ENCODE assay signal across 25 cellular contexts in the genomic region with DNA sequence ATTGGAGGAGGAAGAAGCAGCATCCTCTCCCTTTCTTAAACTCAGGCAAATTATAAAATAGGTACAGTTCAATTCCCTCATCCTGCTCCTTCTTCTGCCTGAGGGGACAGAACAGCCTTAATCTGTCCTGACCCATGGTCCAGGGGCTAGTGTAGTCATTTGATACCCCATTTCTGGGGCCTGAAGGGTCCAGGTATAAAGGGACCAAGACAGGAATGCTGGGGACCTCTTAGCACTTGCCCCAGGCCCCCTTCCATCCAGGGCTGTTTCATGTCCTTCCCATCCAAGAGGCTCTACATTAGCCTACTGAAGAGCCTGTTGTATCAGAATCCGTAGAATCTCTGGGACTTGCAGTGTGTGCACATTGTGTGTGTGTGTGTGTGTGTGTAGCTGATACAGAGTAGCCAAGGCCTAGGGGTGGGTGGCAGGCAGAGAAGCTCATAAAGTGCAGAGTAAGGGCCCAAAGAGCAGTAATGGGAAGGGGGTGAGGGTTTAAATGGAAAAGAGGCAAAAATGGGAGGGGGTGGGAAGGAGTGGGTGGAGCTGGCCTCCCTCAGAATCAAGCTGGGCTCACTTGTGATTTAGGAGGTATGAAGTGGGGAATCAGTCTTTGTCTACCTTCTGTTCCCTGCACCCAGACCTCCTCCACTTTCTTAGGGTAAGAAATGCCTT. TPM values are rescaled to one million over a fixed set of nuclear protein-coding genes. Genes with fewer than 3 reads are reported as not detected.
A peak's percentile ranks its signal among the peaks of the same experiment; 100 is the strongest.
DNase-seq lines count a peak whose midpoint lies in the region; ATAC-seq and TF ChIP-seq lines count a peak whose summit lies in the region.
"Had no signal": no experiment of that assay in that cellular context is flagged by ENCODE, and none has a peak within 500 bp of the region (broad histone marks: within the 10 kb centered on the region; RNA-seq: fewer than 3 reads in every experiment).

No MANE protein-coding gene starts in this region.

- H3K27ac Mint-ChIP-seq in activated CD4-positive, alpha-beta T cell treated with anti-CD3 and anti-CD28 coated beads, Interleukin-2, amount 10 ng/mL, durations not matched to agents 24 days and 14 days, result peak overlapping the region; percentile 5
- H3K27ac Mint-ChIP-seq in activated naive CD8-positive, alpha-beta T cell treated with anti-CD3 and anti-CD28 coated beads for 36 hours, result peak overlapping the region; percentile 54
- H3K27ac Mint-ChIP-seq in osteocyte (ENCODE audit: unreplicated experiment), result no peak overlapping the region
- H3K27ac Mint-ChIP-seq: dendritic cell treated with granulocyte-macrophage colony-stimulating factor and Interleukin-4, amounts not matched to agents 40 ng/mL and 50 ng/mL, for 4 days had no signal

- H3K4me2 ChIP-seq in DND-41 (ENCODE audit: insufficient read depth, low read length), result no peak overlapping the region
- H3K4me2 ChIP-seq: A549 had no signal

- intact Hi-C loops in activated CD4-positive, alpha-beta T cell treated with anti-CD3 and anti-CD28 coated beads, Interleukin-2, amount 10 ng/mL, durations not matched to agents 24 days and 14 days (cut with micrococcal nuclease), result no loop called here
- intact Hi-C loops in lower leg skin (cut with DNase I; ENCODE audit: low total_unique reads), result no loop called here

- H2AFZ ChIP-seq in DND-41 (ENCODE audit: low read depth, low read length), result no peak overlapping the region

- H3K27ac ChIP-seq in DND-41 (ENCODE audit: low read length), result peak overlapping the region; percentile 94
- H3K27ac ChIP-seq: A549, SJSA1, VCaP had no signal

- no peak for TF ChIP-seq CTCF in DND-41 (IDR thresholded peaks at IDR 0.05; ENCODE audit: borderline replicate concordance, extremely low read depth, low read length, poor library complexity, severe bottlenecking)
- TF ChIP-seq CTCF in osteocyte (IDR thresholded peaks at IDR 0.05), result no peak
- TF ChIP-seq CTCF in lower leg skin (IDR thresholded peaks at IDR 0.05), result no peak

- no peaks in the 10 kb centered on the region for H3K27me3 ChIP-seq in DND-41 (ENCODE audit: insufficient read depth, low read length, poor library complexity)
- H3K27me3 ChIP-seq: SJSA1 had no signal

- H3K9me3 ChIP-seq in DND-41 (ENCODE audit: insufficient read depth, low read length, severe bottlenecking), result no peaks in the 10 kb centered on the region
- H3K9me3 ChIP-seq: A549, SJSA1 had no signal

- no peaks in the 10 kb centered on the region for H3K27me3 Mint-ChIP-seq in activated CD4-positive, alpha-beta T cell treated with anti-CD3 and anti-CD28 coated beads, Interleukin-2, amount 10 ng/mL, durations not matched to agents 24 days and 14 days
- H3K27me3 Mint-ChIP-seq in activated naive CD8-positive, alpha-beta T cell treated with anti-CD3 and anti-CD28 coated beads for 36 hours, result no peaks in the 10 kb centered on the region
- no peaks in the 10 kb centered on the region for H3K27me3 Mint-ChIP-seq in osteocyte (ENCODE audit: unreplicated experiment)
- H3K27me3 Mint-ChIP-seq: dendritic cell treated with granulocyte-macrophage colony-stimulating factor and Interleukin-4, amounts not matched to agents 40 ng/mL and 50 ng/mL, for 4 days had no signal

- no peaks in the 10 kb centered on the region for H3K9me3 Mint-ChIP-seq in activated CD4-positive, alpha-beta T cell treated with anti-CD3 and anti-CD28 coated beads, Interleukin-2, amount 10 ng/mL, durations not matched to agents 24 days and 14 days
- no peaks in the 10 kb centered on the region for H3K9me3 Mint-ChIP-seq in activated naive CD8-positive, alpha-beta T cell treated with anti-CD3 and anti-CD28 coated beads for 36 hours
- no peaks in the 10 kb centered on the region for H3K9me3 Mint-ChIP-seq in osteocyte (ENCODE audit: unreplicated experiment)
- H3K9me3 Mint-ChIP-seq: dendritic cell treated with granulocyte-macrophage colony-stimulating factor and Interleukin-4, amounts not matched to agents 40 ng/mL and 50 ng/mL, for 4 days; neural crest cell had no signal

- peaks cover 11% of the 10 kb centered on the region; the same call in 1 of the 2 replicates for H4K20me1 ChIP-seq in DND-41 (ENCODE audit: insufficient read depth, low read length)

- DNase-seq in activated CD4-positive, alpha-beta T cell treated with anti-CD3 and anti-CD28 coated beads, Interleukin-2, amount 10 ng/mL, durations not matched to agents 24 days and 14 days, result no peak
- DNase-seq in activated CD4-positive, alpha-beta T cell treated with anti-CD3 and anti-CD28 coated beads for 1 hour, result no peak
- DNase-seq in DND-41, result no peak
- no peak for DNase-seq in activated naive CD8-positive, alpha-beta T cell treated with anti-CD3 and anti-CD28 coated beads for 36 hours
- peak; percentile 66 for DNase-seq in osteocyte (ENCODE audit: extremely low spot score, unreplicated experiment)
- no peak for DNase-seq in lower leg skin (ENCODE audit: low spot score in 2 of 2)
- DNase-seq: activated CD4-positive, alpha-beta T cell treated with anti-CD3 and anti-CD28 coated beads, Interleukin-2, amount 50 U/mL, for 4 hours; activated naive CD4-positive, alpha-beta T cell treated with Interleukin-2 at 50 U/mL for 16 hours; anterior cingulate cortex; HCEC 1CT; hypothalamus; islet precursor cell; left ventricle myocardium superior; midbrain; NCI-H1048; NCI-H187 treated with DMSO at 0.1 percent for 48 hours; NCI-H69 had no signal

- ATAC-seq in DND-41 (ENCODE audit: insufficient read depth, low read depth) (no peak), HG02840 (IDR thresholded peaks at IDR 0.05; ENCODE audit: low FRiP score, unreplicated experiment) (no peak), HG03135 (IDR thresholded peaks at IDR 0.05; ENCODE audit: unreplicated experiment) (no peak)
- ATAC-seq: A549, HepG2, left ventricle myocardium superior had no signal

- TF ChIP-seq POLR2A in lower leg skin (IDR thresholded peaks at IDR 0.05), result no peak

- H3K4me3 Mint-ChIP-seq in activated CD4-positive, alpha-beta T cell treated with anti-CD3 and anti-CD28 coated beads, Interleukin-2, amount 10 ng/mL, durations not matched to agents 24 days and 14 days, result no peak overlapping the region
- H3K4me3 Mint-ChIP-seq in activated naive CD8-positive, alpha-beta T cell treated with anti-CD3 and anti-CD28 coated beads for 36 hours, result no peak overlapping the region
- H3K4me3 Mint-ChIP-seq in osteocyte (ENCODE audit: unreplicated experiment), result no peak overlapping the region
- H3K4me3 Mint-ChIP-seq: dendritic cell treated with granulocyte-macrophage colony-stimulating factor and Interleukin-4, amounts not matched to agents 40 ng/mL and 50 ng/mL, for 4 days; neural crest cell had no signal

- 94 to 100% methylated on average over 1 of the region's 1 CpG for WGBS in lower leg skin, 2 donors

- peaks cover 32% of the 10 kb centered on the region for H3K36me3 Mint-ChIP-seq in activated CD4-positive, alpha-beta T cell treated with anti-CD3 and anti-CD28 coated beads, Interleukin-2, amount 10 ng/mL, durations not matched to agents 24 days and 14 days (ENCODE audit: low read depth)
- H3K36me3 Mint-ChIP-seq in activated naive CD8-positive, alpha-beta T cell treated with anti-CD3 and anti-CD28 coated beads for 36 hours, result peaks cover 25% of the 10 kb centered on the region
- H3K36me3 Mint-ChIP-seq in osteocyte (ENCODE audit: unreplicated experiment), result no peaks in the 10 kb centered on the region

- H3K4me1 ChIP-seq in DND-41 (ENCODE audit: insufficient read depth, low read length), result peaks cover 96% of the 10 kb centered on the region

- H3K9ac ChIP-seq in DND-41 (ENCODE audit: low read depth, low read length), result no peak overlapping the region; the same call in 1 of the 2 replicates

- peaks cover 60% of the 10 kb centered on the region for H3K4me1 Mint-ChIP-seq in activated CD4-positive, alpha-beta T cell treated with anti-CD3 and anti-CD28 coated beads, Interleukin-2, amount 10 ng/mL, durations not matched to agents 24 days and 14 days
- H3K4me1 Mint-ChIP-seq in activated naive CD8-positive, alpha-beta T cell treated with anti-CD3 and anti-CD28 coated beads for 36 hours, result peaks cover 76% of the 10 kb centered on the region
- peaks cover 2% of the 10 kb centered on the region for H3K4me1 Mint-ChIP-seq in osteocyte (ENCODE audit: unreplicated experiment)
- H3K4me1 Mint-ChIP-seq: neural crest cell had no signal

- peaks cover 66% of the 10 kb centered on the region for H3K36me3 ChIP-seq in DND-41 (ENCODE audit: insufficient read depth, low read length)
- H3K36me3 ChIP-seq: SJSA1 had no signal

- H3K4me3 ChIP-seq in DND-41 (ENCODE audit: low read depth in 1 of 2, low read length in 2 of 2) (no peak overlapping the region), lower leg skin (ENCODE audit: low read depth, poor library complexity, severe bottlenecking) (no peak overlapping the region)
- H3K4me3 ChIP-seq: A549, SJSA1 had no signal

- H3K79me2 ChIP-seq in DND-41 (ENCODE audit: insufficient read depth, low read length), result peaks cover 98% of the 10 kb centered on the region

RNA-seq across cellular contexts. Expression of gene RUNX1, which starts 32.4 kb away (rescaled TPM):
- total RNA-seq in activated CD4-positive, alpha-beta T cell treated with anti-CD3 and anti-CD28 coated beads, Interleukin-2, amount 10 ng/mL, durations not matched to agents 24 days and 14 days, result 100 and 101 TPM in 2 replicates
- total RNA-seq in activated naive CD8-positive, alpha-beta T cell treated with anti-CD3 and anti-CD28 coated beads for 36 hours, result 10 to 100 TPM; 16.6 to 18.0 TPM
- 23.6 and 23.9 TPM in 2 replicates for total RNA-seq in osteocyte
- total RNA-seq in lower leg skin, result 10 to 100 TPM in 3 of 4 donors, 1 to 10 TPM in 1; 7.3 to 29.1 (median 18.1) TPM
